21 cellular contexts compared by ENCODE assay signal in genomic region chr9:124457887-124458431, GRCh38. TPM values are rescaled to one million over a fixed set of nuclear protein-coding genes. Genes with fewer than 3 reads are reported as not detected.
"Had no signal": no experiment of that assay in that cellular context is flagged by ENCODE, and none has a peak within 500 bp of the region (broad histone marks: within the 10 kb centered on the region; RNA-seq: fewer than 3 reads in every experiment).

No MANE protein-coding gene starts in this region.

- H3K4me3 ChIP-seq: adrenal gland, colonic mucosa, stomach, thoracic aorta had no signal

- H3K4me1 ChIP-seq: adrenal gland, colonic mucosa had no signal

- ATAC-seq: esophagus mucosa, T-helper 17 cell had no signal

- H3K27ac ChIP-seq: adrenal gland, colonic mucosa, stomach, thoracic aorta had no signal

- H3K9me3 ChIP-seq: adrenal gland, colonic mucosa, stomach, thoracic aorta had no signal

- DNase-seq: activated CD4-positive, alpha-beta memory T cell treated with anti-CD3 and anti-CD28 coated beads, Interleukin-2, amount 10 ng/mL, durations not matched to agents 7 days and 5 days; activated CD4-positive, alpha-beta T cell treated with anti-CD3 and anti-CD28 coated beads for 4 hours; activated naive CD4-positive, alpha-beta T cell treated with anti-CD3 and anti-CD28 coated beads, Interleukin-2, amount 10 ng/mL, durations not matched to agents 7 days and 5 days; activated T-cell treated with anti-CD3 and anti-CD28 coated beads, Interleukin-2, amount 50 U/mL, for 24 hours; caudate nucleus; colonic mucosa; hypothalamus; kidney glomerular epithelial cell; mesenchymal stem cell; nephron progenitor cell; stimulated activated CD4-positive, alpha-beta T cell treated with anti-CD3 and anti-CD28 coated beads, Interleukin-12 subunit alpha, Interleukin-12 subunit beta, amount 100 ng/mL, for 4 hours; stimulated activated CD4-positive, alpha-beta T cell treated with anti-CD3 and anti-CD28 coated beads, Interleukin-2, amount 100 ng/mL, for 24 hours; stomach; T-helper 17 cell had no signal

- H3K36me3 ChIP-seq: adrenal gland, colonic mucosa, stomach, thoracic aorta had no signal

RNA-seq across cellular contexts. Expression of gene ADGRD2, which starts 7.7 kb away (rescaled TPM):
- total RNA-seq: activated CD4-positive, alpha-beta memory T cell treated with anti-CD3 and anti-CD28 coated beads, Interleukin-2, amount 10 ng/mL, durations not matched to agents 7 days and 5 days; colonic mucosa; liver; osteocyte; pulmonary artery endothelial cell; stomach; T-helper 17 cell; thoracic aorta had no signal
- polyA plus RNA-seq: liver, stomach had no signal

RNA-seq across cellular contexts. Expression of gene NR5A1, which starts 49.2 kb away (rescaled TPM):
- total RNA-seq: activated CD4-positive, alpha-beta memory T cell treated with anti-CD3 and anti-CD28 coated beads, Interleukin-2, amount 10 ng/mL, durations not matched to agents 7 days and 5 days; esophagus mucosa; liver; osteocyte; pulmonary artery endothelial cell; stomach; T-helper 17 cell; thoracic aorta; ureter had no signal
- polyA plus RNA-seq: liver had no signal
